ENCODE assay signal across 15 cellular contexts in genomic region chr10:6617319-6618076, GRCh38.
"Had no signal": no experiment of that assay in that cellular context is flagged by ENCODE, and none has a peak within 500 bp of the region (broad histone marks: within the 10 kb centered on the region; RNA-seq: fewer than 3 reads in every experiment).

No MANE protein-coding gene starts in this region.

- H3K4me1 Mint-ChIP-seq: brain, naive B cell, neural crest cell had no signal

- H3K27me3 Mint-ChIP-seq: effector memory CD8-positive, alpha-beta T cell had no signal

- H3K4me3 Mint-ChIP-seq: brain; effector memory CD8-positive, alpha-beta T cell; naive B cell; neural crest cell; WTC11 had no signal

- H3K36me3 Mint-ChIP-seq: brain had no signal

- DNase-seq: activated effector memory CD4-positive, alpha-beta T cell treated with Interleukin-2 at 50 U/mL for 16 hours; anterior cingulate cortex; caudate nucleus; effector memory CD8-positive, alpha-beta T cell; mesenchymal stem cell; mucosa of descending colon; naive B cell; retina; SJCRH30; spleen; stimulated activated CD4-positive, alpha-beta T cell treated with anti-CD3 and anti-CD28 coated beads, Interleukin-2, amount 100 ng/mL, for 24 hours; thyroid gland had no signal

- H3K27ac Mint-ChIP-seq: brain; effector memory CD8-positive, alpha-beta T cell; WTC11 had no signal
